ENCODE assay signal across 1 cellular context in the genomic region with DNA sequence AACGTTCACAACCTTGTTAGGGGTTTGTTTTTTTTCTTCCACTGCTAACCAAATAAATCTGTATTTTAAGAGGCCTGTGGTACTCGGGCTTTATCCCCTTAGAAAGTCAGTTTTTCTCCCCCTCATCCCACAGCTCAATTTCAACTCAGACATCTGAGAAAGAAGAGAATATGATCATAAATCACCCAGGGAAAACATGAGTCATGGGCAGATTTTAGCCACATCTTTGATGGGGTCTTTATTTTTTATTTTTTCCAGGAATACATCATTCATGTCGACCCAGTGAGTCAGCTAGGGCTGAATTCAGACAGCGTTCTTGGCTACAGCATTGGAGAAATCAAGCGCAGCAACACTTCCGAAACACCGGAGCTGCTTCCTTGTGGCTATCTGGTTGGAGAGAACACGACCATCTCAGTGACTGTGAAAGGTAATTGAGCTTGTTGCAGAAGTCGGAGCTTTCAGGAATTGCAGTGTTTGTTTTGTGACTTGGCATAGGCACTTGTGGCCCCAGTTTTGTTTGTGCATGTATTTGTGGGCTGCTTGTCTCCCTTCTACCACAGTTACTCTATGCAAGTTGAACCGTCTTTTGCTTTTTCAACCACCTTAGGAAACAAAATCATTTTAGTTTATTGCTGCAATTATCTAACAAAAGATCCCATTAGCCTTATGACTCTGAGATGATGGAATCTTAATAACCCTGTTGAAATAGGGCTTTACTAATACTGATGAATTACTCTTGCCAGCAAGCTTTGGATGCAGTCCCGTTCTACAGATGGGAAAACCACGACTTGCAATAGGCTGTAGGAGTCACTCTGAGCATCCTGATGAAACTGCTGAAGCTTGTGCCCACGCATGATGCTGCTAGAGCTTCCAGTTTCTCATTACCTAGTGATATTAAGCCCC.
TF ChIP-seq lines count a peak whose summit lies in the region.

No MANE protein-coding gene starts in this region.

TF ChIP-seq in GM12891, 5 proteins besides CTCF, POLR2A, EP300 and RAD21 (continued from another document):
- no peak for TF ChIP-seq PAX5 (IDR thresholded peaks at IDR 0.05; ENCODE audit: insufficient read depth, low read length, severe bottlenecking)
